8 cellular contexts compared by ENCODE assay signal in the genomic region with DNA sequence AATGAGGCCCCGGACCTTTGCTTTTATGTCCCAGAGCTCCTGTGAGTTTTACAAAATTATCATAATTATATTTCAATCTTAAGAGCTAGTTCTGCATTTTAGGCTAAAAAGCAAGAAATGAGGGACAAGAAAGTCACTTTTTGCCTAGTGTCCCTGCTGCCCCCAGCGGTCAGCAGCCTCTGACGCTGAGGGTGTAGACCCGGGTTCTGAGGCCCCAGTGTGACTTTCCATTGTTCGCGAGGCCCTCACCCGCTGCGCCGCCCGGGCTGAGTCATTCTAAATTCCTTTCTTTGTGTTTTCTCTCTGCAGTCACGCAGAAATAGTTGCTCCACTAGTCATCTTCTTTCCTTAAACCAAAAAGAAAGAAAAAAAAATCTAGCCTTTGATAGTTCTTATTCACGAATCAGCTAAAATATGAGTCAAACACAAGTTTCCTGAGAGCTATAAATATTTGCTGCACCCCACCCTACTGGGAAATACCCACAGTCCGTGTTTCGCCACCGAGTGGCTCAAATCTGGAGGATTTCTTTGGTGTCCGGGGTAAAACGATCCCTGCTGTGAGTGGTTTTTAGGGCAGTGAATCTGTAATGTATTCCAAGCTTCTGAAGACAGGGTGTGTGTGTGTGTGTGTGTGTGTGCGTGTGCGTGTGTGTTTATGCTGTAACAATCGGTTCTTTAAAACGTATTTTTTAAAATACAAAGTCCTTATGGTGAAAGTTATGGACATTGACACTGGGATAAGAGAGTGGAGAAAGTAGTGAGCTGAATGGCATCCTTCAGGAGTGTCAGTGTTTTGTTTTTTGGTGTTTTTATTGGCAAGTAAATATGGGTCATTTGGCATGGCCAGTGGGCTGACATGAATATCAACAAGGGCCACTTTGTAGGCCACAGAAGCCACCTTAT. TPM values are rescaled to one million over a fixed set of nuclear protein-coding genes. Genes with fewer than 3 reads are reported as not detected.
DNase-seq lines count a peak whose midpoint lies in the region; ATAC-seq and TF ChIP-seq lines count a peak whose summit lies in the region.

No MANE protein-coding gene starts in this region.

- no peaks in the 10 kb centered on the region for H3K79me2 ChIP-seq in KMS-11 (ENCODE audit: insufficient read depth, low read depth)

- H2AFZ ChIP-seq in KMS-11 (ENCODE audit: low read depth) = peak overlapping the region; percentile 60

- peak overlapping the region; percentile 99 for H3K27ac ChIP-seq in KMS-11

- peak overlapping the region; percentile 91 for H3K9ac ChIP-seq in KMS-11

- H3K27me3 ChIP-seq in KMS-11 (ENCODE audit: insufficient read depth, low read depth) = no peaks in the 10 kb centered on the region

- H3K36me3 ChIP-seq in KMS-11 (ENCODE audit: insufficient read depth) = no peaks in the 10 kb centered on the region

- no peaks in the 10 kb centered on the region for H4K20me1 ChIP-seq in KMS-11 (ENCODE audit: insufficient read depth)

- TF ChIP-seq CTCF in KMS-11 (conservative IDR thresholded peaks at IDR 0.05; ENCODE audit: low read depth, low read length) (peak; percentile 32; the same call in 1 of the 2 replicates), choroid plexus epithelial cell (conservative IDR thresholded peaks at IDR 0.05; ENCODE audit: low read depth, low read length) (peak; percentile 40)

- ATAC-seq in GM21786 (IDR thresholded peaks at IDR 0.05; ENCODE audit: unreplicated experiment) (peak; percentile 79), left lobe of liver (peak; percentile 76)

- peak overlapping the region; percentile 88 for H3K4me2 ChIP-seq in KMS-11

- H3K4me1 ChIP-seq in KMS-11 (ENCODE audit: low read depth, poor library complexity, severe bottlenecking) = peaks cover 55% of the 10 kb centered on the region

- H3K4me3 ChIP-seq in KMS-11 (IDR thresholded peaks at IDR 0.05; ENCODE audit: insufficient read depth, low read depth, low read length) (no peak overlapping the region), choroid plexus epithelial cell (ENCODE audit: low read depth, low read length) (peak overlapping the region; percentile 2)

- DNase-seq in EH (ENCODE audit: low read depth) (peak; percentile 99), choroid plexus epithelial cell (ENCODE audit: low read depth) (peak; percentile 98), left lobe of liver (ENCODE audit: low spot score) (peak; percentile 71), NCI-H345 treated with DMSO at 0.1 percent for 48 hours (lab: John Stamatoyannopoulos, UW; ENCODE audit: unreplicated experiment) (no peak)
- DNase-seq in activated CD4-positive, CD25-positive, alpha-beta regulatory T cell treated with anti-CD3 and anti-CD28 coated beads, Interleukin-2, amount 50 U/mL, for 72 hours = peak; percentile 67
- peak; percentile 82 for DNase-seq in stimulated activated CD4-positive, alpha-beta T cell treated with anti-CD3 and anti-CD28 coated beads, Interleukin-1b, Interleukin-23, amount 100 ng/mL, for 48 hours

RNA-seq across cellular contexts. Expression of gene EEF1A1, which starts 59.7 kb away (rescaled TPM):
- total RNA-seq in left lobe of liver = 3,300 TPM
